ENCODE assay signal across 29 cellular contexts in genomic region chr1:244388961-244389360, GRCh38.
DNase-seq lines count a peak whose midpoint lies in the region; ATAC-seq, FAIRE-seq and TF ChIP-seq lines count a peak whose summit lies in the region.
"Had no signal": no experiment of that assay in that cellular context is flagged by ENCODE, and none has a peak within 500 bp of the region (broad histone marks: within the 10 kb centered on the region; RNA-seq: fewer than 3 reads in every experiment).

No MANE protein-coding gene starts in this region.

- BruUV-seq in A673 (replicated peaks; lab: Mats Ljungman, UMichigan) = no TSS peak

- H3K4me3 Mint-ChIP-seq in activated CD8-positive, alpha-beta memory T cell treated with anti-CD3 and anti-CD28 coated beads, Interleukin-2, amount 10 ng/mL, durations not matched to agents 7 days and 5 days = no peak overlapping the region
- H3K4me3 Mint-ChIP-seq: activated CD8-positive, alpha-beta T cell treated with anti-CD3 and anti-CD28 coated beads for 36 hours; dendritic cell treated with granulocyte-macrophage colony-stimulating factor and Interleukin-4, amounts not matched to agents 40 ng/mL and 50 ng/mL, for 4 days; stimulated activated naive CD8-positive, alpha-beta T cell treated with anti-CD3 and anti-CD28 coated beads, Interleukin-15, amount 100 ng/mL, for 72 hours had no signal

- no peaks in the 10 kb centered on the region for H3K4me1 Mint-ChIP-seq in activated CD8-positive, alpha-beta memory T cell treated with anti-CD3 and anti-CD28 coated beads, Interleukin-2, amount 10 ng/mL, durations not matched to agents 7 days and 5 days
- H3K4me1 Mint-ChIP-seq: stimulated activated naive CD8-positive, alpha-beta T cell treated with anti-CD3 and anti-CD28 coated beads, Interleukin-15, amount 100 ng/mL, for 72 hours had no signal

- H3K9me3 ChIP-seq in A673 (ENCODE audit: low read depth, low read length, poor library complexity, severe bottlenecking) = no peaks in the 10 kb centered on the region
- H3K9me3 ChIP-seq: BLaER1 treated with 17β-estradiol and CSF1 and Interleukin-3, amounts not matched to agents 10 nM and 100 nM; neutrophil; upper lobe of right lung had no signal

- no peak overlapping the region for H3K27ac ChIP-seq in A673 (ENCODE audit: low read depth, low read length, poor library complexity, severe bottlenecking)
- H3K27ac ChIP-seq: BLaER1 treated with 17β-estradiol and CSF1 and Interleukin-3, amounts not matched to agents 10 nM and 100 nM; neutrophil; upper lobe of right lung had no signal

- H3K27me3 Mint-ChIP-seq in activated CD8-positive, alpha-beta memory T cell treated with anti-CD3 and anti-CD28 coated beads, Interleukin-2, amount 10 ng/mL, durations not matched to agents 7 days and 5 days = no peaks in the 10 kb centered on the region
- H3K27me3 Mint-ChIP-seq: activated CD8-positive, alpha-beta T cell treated with anti-CD3 and anti-CD28 coated beads for 36 hours; dendritic cell treated with granulocyte-macrophage colony-stimulating factor and Interleukin-4, amounts not matched to agents 40 ng/mL and 50 ng/mL, for 4 days; stimulated activated naive CD8-positive, alpha-beta T cell treated with anti-CD3 and anti-CD28 coated beads, Interleukin-15, amount 100 ng/mL, for 72 hours had no signal

- intact Hi-C loops in A673 (cut with micrococcal nuclease; ENCODE audit: unreplicated experiment) = no loop called here

- H3K27me3 ChIP-seq in A673 (replicated peaks; ENCODE audit: insufficient read depth, low read depth, low read length, poor library complexity) = no peaks in the 10 kb centered on the region
- H3K27me3 ChIP-seq: BLaER1 treated with 17β-estradiol and CSF1 and Interleukin-3, amounts not matched to agents 10 nM and 100 nM; neutrophil; upper lobe of right lung had no signal

- no peaks in the 10 kb centered on the region for H3K4me1 ChIP-seq in A673 (ENCODE audit: insufficient read depth, low read length, poor library complexity, severe bottlenecking)
- H3K4me1 ChIP-seq: BLaER1 treated with 17β-estradiol and CSF1 and Interleukin-3, amounts not matched to agents 10 nM and 100 nM; upper lobe of right lung had no signal

- H3K36me3 ChIP-seq in A673 (ENCODE audit: insufficient read depth, low read length, poor library complexity, severe bottlenecking) = no peaks in the 10 kb centered on the region
- H3K36me3 ChIP-seq: BLaER1 treated with 17β-estradiol and CSF1 and Interleukin-3, amounts not matched to agents 10 nM and 100 nM; neutrophil; upper lobe of right lung had no signal

- H3K36me3 Mint-ChIP-seq in activated CD8-positive, alpha-beta memory T cell treated with anti-CD3 and anti-CD28 coated beads, Interleukin-2, amount 10 ng/mL, durations not matched to agents 7 days and 5 days = no peaks in the 10 kb centered on the region

- DNase-seq in LHCN-M2 (ENCODE audit: low read depth) = peak; percentile 16
- peak; percentile 13 for DNase-seq in astrocyte of the hippocampus (ENCODE audit: low read depth, low spot score)
- DNase-seq in iris pigment epithelial cell (ENCODE audit: low read depth) = peak; percentile 54
- DNase-seq in A673 (ENCODE audit: low spot score) = no peak
- no peak for DNase-seq in activated CD8-positive, alpha-beta memory T cell treated with anti-CD3 and anti-CD28 coated beads, Interleukin-2, amount 10 ng/mL, durations not matched to agents 7 days and 5 days
- no peak for DNase-seq in DMS114 treated with DMSO at 0.1 percent for 48 hours (lab: John Stamatoyannopoulos, UW; ENCODE audit: unreplicated experiment)
- DNase-seq: activated CD4-positive, CD25-positive, alpha-beta regulatory T cell treated with anti-CD3 and anti-CD28 coated beads, Interleukin-2, amount 50 U/mL, for 72 hours; activated CD8-positive, alpha-beta T cell treated with anti-CD3 and anti-CD28 coated beads for 36 hours; activated gamma-delta T cell treated with Interleukin-2 at 50 U/mL for 16 hours; activated T-cell treated with anti-CD3 and anti-CD28 coated beads, Interleukin-2, amount 50 U/mL, for 1 hour; amygdala; caudate nucleus; foreskin fibroblast; KG1; kidney; NCI-H1048; NCI-H2029; NCI-H345; NCI-H774; SIG-M5; stimulated activated naive CD8-positive, alpha-beta T cell treated with anti-CD3 and anti-CD28 coated beads, Interleukin-15, amount 100 ng/mL, for 72 hours; upper lobe of right lung had no signal

- no peaks in the 10 kb centered on the region for H3K9me3 Mint-ChIP-seq in activated CD8-positive, alpha-beta memory T cell treated with anti-CD3 and anti-CD28 coated beads, Interleukin-2, amount 10 ng/mL, durations not matched to agents 7 days and 5 days (ENCODE audit: low read depth)
- H3K9me3 Mint-ChIP-seq: dendritic cell treated with granulocyte-macrophage colony-stimulating factor and Interleukin-4, amounts not matched to agents 40 ng/mL and 50 ng/mL, for 4 days had no signal

- no peak overlapping the region for H3K4me3 ChIP-seq in A673 (ENCODE audit: low read depth, low read length, poor library complexity, severe bottlenecking)
- H3K4me3 ChIP-seq: BLaER1 treated with 17β-estradiol and CSF1 and Interleukin-3, amounts not matched to agents 10 nM and 100 nM; lung; upper lobe of right lung had no signal

- no peak for TF ChIP-seq CTCF in A673 (conservative IDR thresholded peaks at IDR 0.05; ENCODE audit: low read depth, low read length)

- peak; percentile 90 for FAIRE-seq in A204.1 (lab: Jason Lieb, UNC)
- FAIRE-seq: endometrium, kidney had no signal

- no peak overlapping the region for H3K27ac Mint-ChIP-seq in activated CD8-positive, alpha-beta memory T cell treated with anti-CD3 and anti-CD28 coated beads, Interleukin-2, amount 10 ng/mL, durations not matched to agents 7 days and 5 days
- H3K27ac Mint-ChIP-seq: activated CD8-positive, alpha-beta T cell treated with anti-CD3 and anti-CD28 coated beads for 36 hours; dendritic cell treated with granulocyte-macrophage colony-stimulating factor and Interleukin-4, amounts not matched to agents 40 ng/mL and 50 ng/mL, for 4 days; stimulated activated naive CD8-positive, alpha-beta T cell treated with anti-CD3 and anti-CD28 coated beads, Interleukin-15, amount 100 ng/mL, for 72 hours had no signal

- POLR2A ChIA-PET in A673 (lab: Charles Lee; ENCODE audit: low non-redundant PET) = no interaction called here

- CTCF ChIA-PET in A673 (lab: Charles Lee) = no interaction called here
- CTCF ChIA-PET in activated CD8-positive, alpha-beta memory T cell treated with anti-CD3 and anti-CD28 coated beads, Interleukin-2, amount 10 ng/mL, durations not matched to agents 7 days and 5 days (lab: Charles Lee) = no interaction called here

- no peak for ATAC-seq in GM21526 (IDR thresholded peaks at IDR 0.05; ENCODE audit: low FRiP score, unreplicated experiment)
- no peak for ATAC-seq in activated CD8-positive, alpha-beta memory T cell treated with anti-CD3 and anti-CD28 coated beads, Interleukin-2, amount 10 ng/mL, durations not matched to agents 7 days and 5 days
- ATAC-seq: activated CD8-positive, alpha-beta T cell treated with anti-CD3 and anti-CD28 coated beads for 36 hours; stimulated activated naive CD8-positive, alpha-beta T cell treated with anti-CD3 and anti-CD28 coated beads, Interleukin-15, amount 100 ng/mL, for 72 hours; upper lobe of right lung had no signal

Comparison
In these comparisons a context has a peak if more than half of its experiments do, and no peak if none do; other contexts are left out.
1. DNase-seq: peak in LHCN-M2 (single experiment), astrocyte of the hippocampus (single experiment) and iris pigment epithelial cell (single experiment); none in A673 (single experiment), activated CD8-positive, alpha-beta memory T cell treated with anti-CD3 and anti-CD28 coated beads, Interleukin-2, amount 10 ng/mL, durations not matched to agents 7 days and 5 days (single experiment) and DMS114 treated with DMSO at 0.1 percent for 48 hours (single experiment).